Comparison of ENCODE assay signal across 8 cellular contexts in genomic region chr19:7522923-7523667, GRCh38. TPM values are rescaled to one million over a fixed set of nuclear protein-coding genes. Genes with fewer than 3 reads are reported as not detected.
DNase-seq lines count a peak whose midpoint lies in the region; ATAC-seq and TF ChIP-seq lines count a peak whose summit lies in the region.

No MANE protein-coding gene starts in this region.

- H3K4me2 ChIP-seq in PC-3 (ENCODE audit: low read length): peak overlapping the region; percentile 87
- H3K4me2 ChIP-seq in parathyroid adenoma (ENCODE audit: low read length): peak overlapping the region; percentile 95

- no peak for TF ChIP-seq POLR2A in erythroblast (IDR thresholded peaks at IDR 0.05; ENCODE audit: low read length)

- no peaks in the 10 kb centered on the region for H3K36me3 ChIP-seq in PC-3 (ENCODE audit: low read depth, low read length)
- no peaks in the 10 kb centered on the region for H3K36me3 ChIP-seq in parathyroid adenoma (ENCODE audit: control insufficient read depth, insufficient read depth, low read length)

- H4K20me1 ChIP-seq in PC-3 (ENCODE audit: low read length): no peaks in the 10 kb centered on the region

- H3K9ac ChIP-seq in PC-3 (ENCODE audit: low read length) (peak overlapping the region; percentile 69), parathyroid adenoma (no peak overlapping the region)

- no peaks in the 10 kb centered on the region for H3F3A ChIP-seq in PC-3 (ENCODE audit: low read length, unreplicated experiment)

- ATAC-seq in GM19397 (IDR thresholded peaks at IDR 0.05; ENCODE audit: unreplicated experiment) (peak; percentile 6), PC-3 (peak; percentile 49), GM21447 (IDR thresholded peaks at IDR 0.05; ENCODE audit: unreplicated experiment) (no peak), HG03354 (IDR thresholded peaks at IDR 0.05; ENCODE audit: poor library complexity, severe bottlenecking, unreplicated experiment) (no peak)

- BruUV-seq in PC-3 (replicated peaks; lab: Mats Ljungman, UMichigan): TSS peak; percentile 28

- H3K79me2 ChIP-seq in PC-3 (ENCODE audit: low read length) (peaks cover 13% of the 10 kb centered on the region; the same call in 1 of the 2 replicates), parathyroid adenoma (peaks cover 2% of the 10 kb centered on the region)

- H3K9me3 ChIP-seq in PC-3 (ENCODE audit: low read length) (no peaks in the 10 kb centered on the region), parathyroid adenoma (ENCODE audit: control insufficient read depth, low read length) (no peaks in the 10 kb centered on the region)

- H3K4me3 ChIP-seq in PC-3 (ENCODE audit: low read length) (peak overlapping the region; percentile 78), parathyroid adenoma (ENCODE audit: low read depth, low read length) (peak overlapping the region; percentile 86)

- CTCF ChIA-PET in PC-3 (lab: Charles Lee): no interaction called here

- H3K27ac ChIP-seq in PC-3 (ENCODE audit: low read length): no peak overlapping the region
- no peak overlapping the region for H3K27ac ChIP-seq in parathyroid adenoma

- H3K4me1 ChIP-seq in PC-3 (ENCODE audit: insufficient read depth, low read length) (peaks cover 13% of the 10 kb centered on the region), parathyroid adenoma (peaks cover 10% of the 10 kb centered on the region)

- intact Hi-C loops in PC-3 (cut with micrococcal nuclease): loop anchor here (1.0 kb wide), 1 partner anchor 11 kb away; no protein-coding TSS in a partner anchor

- DNase-seq in PC-3 (peak; percentile 38), erythroblast (lab: John Stamatoyannopoulos, UW) (peak; percentile 61 to 72), kidney glomerular epithelial cell (lab: John Stamatoyannopoulos, UW) (no peak)
- no peak for DNase-seq in stimulated activated CD4-positive, alpha-beta T cell treated with anti-CD3 and anti-CD28 coated beads, Interleukin-15, amount 100 ng/mL, for 24 hours

- TF ChIP-seq CTCF in PC-3 (conservative IDR thresholded peaks at IDR 0.05; ENCODE audit: low read depth, low read length) (no peak), parathyroid adenoma (IDR thresholded peaks at IDR 0.05) (no peak)

- H2AFZ ChIP-seq in PC-3 (ENCODE audit: low read length): peak overlapping the region; percentile 72
- peak overlapping the region; percentile 80 for H2AFZ ChIP-seq in parathyroid adenoma

- H3K27me3 ChIP-seq in PC-3 (ENCODE audit: low read length): no peaks in the 10 kb centered on the region
- H3K27me3 ChIP-seq in parathyroid adenoma (ENCODE audit: control insufficient read depth, insufficient read depth, low read length): no peaks in the 10 kb centered on the region

- no peaks in the 10 kb centered on the region for H3K9me2 ChIP-seq in PC-3 (replicated peaks; ENCODE audit: low read length)

- POLR2A ChIA-PET in PC-3 (lab: Charles Lee; ENCODE audit: unreplicated experiment): no interaction called here

RNA-seq across cellular contexts. Expression of gene MCOLN1, which starts 0.7 kb away (rescaled TPM):
- total RNA-seq in PC-3 (2014; rRNA removed): 10.2 and 22.9 TPM in 2 replicates

RNA-seq across cellular contexts. Expression of gene ZNF358, which starts 7.2 kb away (rescaled TPM):
- total RNA-seq in PC-3 (2014; rRNA removed): 41.6 and 53.4 TPM in 2 replicates

RNA-seq across cellular contexts. Expression of gene PNPLA6, which starts 12.4 kb away (rescaled TPM):
- total RNA-seq in PC-3 (2014; rRNA removed): 217 and 291 TPM in 2 replicates

RNA-seq across cellular contexts. Expression of gene PEX11G, which starts 34.3 kb away (rescaled TPM):
- 6.6 and 8.6 TPM in 2 replicates for total RNA-seq in PC-3 (2014; rRNA removed)

Comparison
In these comparisons a context has a peak if more than half of its experiments do, and no peak if none do; other contexts are left out.
1. ATAC-seq: peak in GM19397 (single experiment) and PC-3 (single experiment); none in GM21447 (single experiment) and HG03354 (single experiment).
2. DNase-seq: peak in PC-3 (single experiment) and erythroblast (2 of 2); none in stimulated activated CD4-positive, alpha-beta T cell treated with anti-CD3 and anti-CD28 coated beads, Interleukin-15, amount 100 ng/mL, for 24 hours (single experiment) and kidney glomerular epithelial cell (single experiment).